In the genomic region with DNA sequence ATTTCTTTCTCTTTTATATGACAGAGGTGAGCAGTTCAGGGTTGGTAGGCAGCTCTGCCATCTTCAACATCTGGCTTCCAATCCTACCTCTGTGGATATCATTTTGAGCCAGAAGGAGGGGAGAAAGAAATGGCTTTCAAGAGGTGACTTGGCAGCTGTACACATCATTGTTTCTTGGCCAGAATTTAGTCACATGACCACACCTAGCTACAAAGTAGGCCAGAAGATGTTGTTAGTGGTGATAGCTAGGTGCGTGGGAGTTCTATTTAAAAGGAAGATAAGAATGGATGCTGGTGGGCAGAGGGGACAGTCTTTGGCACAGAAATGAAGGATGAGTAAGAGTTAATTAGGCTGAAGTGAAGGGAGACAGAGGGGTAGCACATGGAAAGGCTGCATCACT, we compare ENCODE assay signal across 22 cellular contexts. TPM values are rescaled to one million over a fixed set of nuclear protein-coding genes. Genes with fewer than 3 reads are reported as not detected.
A peak's percentile ranks its signal among the peaks of the same experiment; 100 is the strongest.
DNase-seq lines count a peak whose midpoint lies in the region; ATAC-seq, FAIRE-seq and TF ChIP-seq lines count a peak whose summit lies in the region.
"Had no signal": no experiment of that assay in that cellular context is flagged by ENCODE, and none has a peak within 500 bp of the region (broad histone marks: within the 10 kb centered on the region; RNA-seq: fewer than 3 reads in every experiment).

No MANE protein-coding gene starts in this region.

- H3K36me3 ChIP-seq in HepG2 (replicated peaks in 1 of 2; ENCODE audit: control insufficient read depth in 1 of 2, insufficient read depth in 2 of 2, low read length in 2 of 2) = no peaks in the 10 kb centered on the region
- no peaks in the 10 kb centered on the region for H3K36me3 ChIP-seq in right lobe of liver
- H3K36me3 ChIP-seq in K562 (ENCODE audit: control insufficient read depth, insufficient read depth, low read length) = no peaks in the 10 kb centered on the region
- H3K36me3 ChIP-seq: BLaER1 treated with 17β-estradiol and CSF1 and Interleukin-3, amounts not matched to agents 10 nM and 100 nM had no signal

- H3K4me3 Mint-ChIP-seq in stimulated activated effector memory CD8-positive, alpha-beta T cell treated with anti-CD3 and anti-CD28 coated beads, Interleukin-12 subunit alpha, Interleukin-12 subunit beta, amount 100 ng/mL, for 72 hours = no peak overlapping the region
- H3K4me3 Mint-ChIP-seq: CD8-positive, alpha-beta T cell had no signal

- TF ChIP-seq CTCF in HepG2 (CRISPR knock-in tag; IDR thresholded peaks at IDR 0.05) = no peak
- TF ChIP-seq CTCF in right lobe of liver (IDR thresholded peaks at IDR 0.05) = no peak
- no peak for TF ChIP-seq CTCF in K562 (IDR thresholded peaks at IDR 0.05 in 2 of 3, conservative IDR thresholded peaks at IDR 0.05 in 1 of 3; ENCODE audit: insufficient read depth in 2 of 3, low read depth in 1 of 3, low read length in 3 of 3)

- CTCF ChIA-PET in HepG2 (lab: Yijun Ruan, JAX; ENCODE audit: low intra/inter-chr PET ratio, low total read pairs) (no interaction called here), K562 (lab: Yijun Ruan, JAX; ENCODE audit: low intra/inter-chr PET ratio) (no interaction called here)

- TF ChIP-seq POLR2A in HepG2 (IDR thresholded peaks at IDR 0.05; ENCODE audit: insufficient read depth in 1 of 2, low read depth in 2 of 2, low read length in 2 of 2) (no peak), right lobe of liver (IDR thresholded peaks at IDR 0.05) (no peak), K562 (conservative IDR thresholded peaks at IDR 0.05) (no peak)

- peak overlapping the region; percentile 1 for H3K27ac Mint-ChIP-seq in stimulated activated effector memory CD8-positive, alpha-beta T cell treated with anti-CD3 and anti-CD28 coated beads, Interleukin-12 subunit alpha, Interleukin-12 subunit beta, amount 100 ng/mL, for 72 hours
- H3K27ac Mint-ChIP-seq: CD8-positive, alpha-beta T cell had no signal

- ATAC-seq in HepG2 (no peak), right lobe of liver (no peak), K562 (no peak), GM18519 (IDR thresholded peaks at IDR 0.05; ENCODE audit: low FRiP score, unreplicated experiment) (no peak)
- ATAC-seq in stimulated activated effector memory CD8-positive, alpha-beta T cell treated with anti-CD3 and anti-CD28 coated beads, Interleukin-12 subunit alpha, Interleukin-12 subunit beta, amount 100 ng/mL, for 72 hours = peak; percentile 74
- ATAC-seq: CD8-positive, alpha-beta T cell; SK-N-SH treated with all-trans-retinoic acid at 6 μM for 48 hours had no signal

- no peaks in the 10 kb centered on the region for H3K9me1 ChIP-seq in K562 (ENCODE audit: control insufficient read depth, insufficient read depth, low read length)

- H2AFZ ChIP-seq in HepG2 (ENCODE audit: low read length) (no peak overlapping the region), K562 (ENCODE audit: low read depth, low read length) (no peak overlapping the region)
- H2AFZ ChIP-seq: PC-9 had no signal

- H3K27me3 ChIP-seq in HepG2 (ENCODE audit: control insufficient read depth in 1 of 2, insufficient read depth in 2 of 2, low read length in 2 of 2) (no peaks in the 10 kb centered on the region), right lobe of liver (no peaks in the 10 kb centered on the region), K562 (ENCODE audit: control insufficient read depth in 2 of 2, insufficient read depth in 2 of 2, low read length in 2 of 2) (peaks cover 2 to 10% of the 10 kb centered on the region in 2 experiments; a peak in 2 of 5 replicates)
- H3K27me3 ChIP-seq: BLaER1 treated with 17β-estradiol and CSF1 and Interleukin-3, amounts not matched to agents 10 nM and 100 nM had no signal

- H3K4me2 ChIP-seq in HepG2 (ENCODE audit: low read depth, low read length) (no peak overlapping the region), K562 (ENCODE audit: insufficient read depth, low read length) (no peak overlapping the region)
- H3K4me2 ChIP-seq: KMS-11, PC-9 had no signal

- peaks cover 11% of the 10 kb centered on the region for H3K4me1 Mint-ChIP-seq in stimulated activated effector memory CD8-positive, alpha-beta T cell treated with anti-CD3 and anti-CD28 coated beads, Interleukin-12 subunit alpha, Interleukin-12 subunit beta, amount 100 ng/mL, for 72 hours

- no peak overlapping the region for H3K4me3 ChIP-seq in HepG2 (replicated peaks in 1 of 3; ENCODE audit: insufficient read depth in 1 of 3, low read depth in 2 of 3, low read length in 3 of 3)
- no peak overlapping the region for H3K4me3 ChIP-seq in right lobe of liver
- no peak overlapping the region for H3K4me3 ChIP-seq in K562
- H3K4me3 ChIP-seq: BLaER1 treated with 17β-estradiol and CSF1 and Interleukin-3, amounts not matched to agents 10 nM and 100 nM; PC-9 had no signal

- POLR2A ChIA-PET in HepG2 (lab: Yijun Ruan, JAX) (no interaction called here), K562 (lab: Yijun Ruan, JAX) (no interaction called here)

- FAIRE-seq in HepG2 (lab: Jason Lieb, UNC) (no peak), K562 (lab: Jason Lieb, UNC) (no peak)

- H3K79me2 ChIP-seq in HepG2 (ENCODE audit: insufficient read depth, low read length) (no peaks in the 10 kb centered on the region), K562 (ENCODE audit: control insufficient read depth, insufficient read depth, low read length) (no peaks in the 10 kb centered on the region)

- TF ChIP-seq RAD21 in HepG2 (CRISPR knock-in tag; IDR thresholded peaks at IDR 0.05) (no peak), K562 (CRISPR knock-in tag; conservative IDR thresholded peaks at IDR 0.05 in 1 of 2, IDR thresholded peaks at IDR 0.05 in 1 of 2) (no peak)

- intact Hi-C loops in HepG2 (cut with micrococcal nuclease; ENCODE audit: unreplicated experiment) (no loop called here), right lobe of liver (cut with DNase I) (no loop called here), K562 (cut with micrococcal nuclease) (no loop called here)

- no peaks in the 10 kb centered on the region for H3K9me3 Mint-ChIP-seq in stimulated activated effector memory CD8-positive, alpha-beta T cell treated with anti-CD3 and anti-CD28 coated beads, Interleukin-12 subunit alpha, Interleukin-12 subunit beta, amount 100 ng/mL, for 72 hours
- H3K9me3 Mint-ChIP-seq: CD8-positive, alpha-beta T cell had no signal

- 87% methylated on average over 1 of the region's 1 CpG for WGBS in HepG2 (ENCODE audit: low lambda C conversion rate)
- 100% methylated on average over 1 of the region's 1 CpG for WGBS in right lobe of liver (ENCODE audit: insufficient coverage, low coverage, low lambda C conversion rate, missing lambda C conversion rate)
- WGBS in K562 (ENCODE audit: insufficient coverage, low coverage, missing lambda C conversion rate) = 0% methylated on average over 1 of the region's 1 CpG

- DNase-seq in NCI-H1105 treated with DMSO at 0.1 percent for 48 hours (lab: John Stamatoyannopoulos, UW) (peak; percentile 5), NCI-H1105 (lab: John Stamatoyannopoulos, UW) (no peak), HepG2 (ENCODE audit: low spot score) (no peak), right lobe of liver (no peak), K562 (ENCODE audit: extremely low read depth in 1 of 4, low spot score in 3 of 4) (no peak), middle frontal gyrus (ENCODE audit: extremely low spot score, low spot score) (no peak)
- DNase-seq in stimulated activated effector memory CD8-positive, alpha-beta T cell treated with anti-CD3 and anti-CD28 coated beads, Interleukin-12 subunit alpha, Interleukin-12 subunit beta, amount 100 ng/mL, for 72 hours (ENCODE audit: low spot score in 2 of 2) = no peak
- DNase-seq: 8988T; CD8-positive, alpha-beta T cell; EL; GF-D8; NCI-H1417; NCI-H1694 treated with DMSO at 0.1 percent for 48 hours; NCI-H2081 treated with DMSO at 0.1 percent for 48 hours; NCI-H69; PC-9; SIG-M5 had no signal

- TF ChIP-seq EP300 in HepG2 (IDR thresholded peaks at IDR 0.05; ENCODE audit: low read depth in 2 of 2, low read length in 2 of 2) = no peak
- TF ChIP-seq EP300 in HepG2 (CRISPR knock-in tag; IDR thresholded peaks at IDR 0.05; ENCODE audit: borderline replicate concordance) = no peak
- TF ChIP-seq EP300 in K562 (IDR thresholded peaks at IDR 0.05; ENCODE audit: low read length) = no peak

- H3K27ac ChIP-seq in HepG2 (ENCODE audit: extremely low read length, insufficient read depth, low read length) (no peak overlapping the region), right lobe of liver (no peak overlapping the region), K562 (ENCODE audit: extremely low read depth, low read depth, low read length) (no peak overlapping the region)
- H3K27ac ChIP-seq: KMS-11, PC-9, RWPE1 had no signal

- H3K9me3 ChIP-seq in HepG2 (ENCODE audit: low read length) (no peaks in the 10 kb centered on the region), right lobe of liver (no peaks in the 10 kb centered on the region), K562 (replicated peaks; ENCODE audit: control insufficient read depth, insufficient read depth, low read depth, low read length) (no peaks in the 10 kb centered on the region)

- no peak overlapping the region for H3K9ac ChIP-seq in HepG2 (ENCODE audit: insufficient read depth, low read depth, low read length)
- no peak overlapping the region for H3K9ac ChIP-seq in K562 (ENCODE audit: insufficient read depth in 1 of 2, low read depth in 2 of 2, low read length in 2 of 2)
- H3K9ac ChIP-seq: BLaER1 treated with 17β-estradiol and CSF1 and Interleukin-3, amounts not matched to agents 10 nM and 100 nM; KMS-11 had no signal

- no peaks in the 10 kb centered on the region for H3K36me3 Mint-ChIP-seq in stimulated activated effector memory CD8-positive, alpha-beta T cell treated with anti-CD3 and anti-CD28 coated beads, Interleukin-12 subunit alpha, Interleukin-12 subunit beta, amount 100 ng/mL, for 72 hours
- H3K36me3 Mint-ChIP-seq: CD8-positive, alpha-beta T cell had no signal

- no peaks in the 10 kb centered on the region for H4K20me1 ChIP-seq in HepG2 (ENCODE audit: insufficient read depth, low read length)
- H4K20me1 ChIP-seq in K562 (replicated peaks; ENCODE audit: control insufficient read depth, insufficient read depth, low read length) = no peaks in the 10 kb centered on the region; the same call in 1 of the 2 replicates
- H4K20me1 ChIP-seq: BLaER1 treated with 17β-estradiol and CSF1 and Interleukin-3, amounts not matched to agents 10 nM and 100 nM had no signal

- in situ Hi-C loops in HepG2 (cut with HindIII; ENCODE audit: extremely low pct_ligation_motif_present, low pct_unique_long_range_greater_than_20kb) (no loop called here), K562 (cut with MboI) (no loop called here)

- H3K4me1 ChIP-seq in HepG2 (ENCODE audit: insufficient read depth, low read length) (peaks cover 9% of the 10 kb centered on the region; the same call in 1 of the 2 replicates), right lobe of liver (peaks cover 0 to 13% (median 3%) of the 10 kb centered on the region in 4 donors), K562 (replicated peaks in 1 of 2; ENCODE audit: control insufficient read depth in 2 of 2, insufficient read depth in 2 of 2, low read length in 2 of 2) (no peaks in the 10 kb centered on the region)

- BruUV-seq in HepG2 (replicated peaks; lab: Mats Ljungman, UMichigan) = no TSS peak
- no TSS peak for BruUV-seq in K562 (replicated peaks; lab: Mats Ljungman, UMichigan)

RNA-seq across cellular contexts. Expression of gene MPHOSPH6, which starts 29.2 kb away (rescaled TPM):
- 76.4 and 96.7 TPM in 2 replicates for total RNA-seq in HepG2 (2016; rRNA removed; fragmentation: Illumina TruSeq; extraction: Trizol)
- 20.4 and 20.5 TPM in 2 replicates for total RNA-seq in HepG2 (2016; cell fraction: cytosol; rRNA removed; fragmentation: Illumina TruSeq; extraction: Trizol; ENCODE audit: low read depth)
- total RNA-seq in HepG2 (2016; cell fraction: insoluble cytoplasmic fraction; rRNA removed; fragmentation: Illumina TruSeq; extraction: Trizol) = 74.6 and 97.7 TPM in 2 replicates
- 27.4 and 30.3 TPM in 2 replicates for total RNA-seq in HepG2 (2016; cell fraction: membrane; rRNA removed; fragmentation: Illumina TruSeq; extraction: Trizol)
- 74.3 and 90.0 TPM in 2 replicates for total RNA-seq in HepG2 (2016; cell fraction: nucleus; rRNA removed; fragmentation: Illumina TruSeq; extraction: Trizol)
- polyA plus RNA-seq in HepG2 (2011; rRNA removed) = 16.5 and 28.4 TPM in 2 replicates
- polyA plus RNA-seq in HepG2 (2011; cell fraction: cytosol; rRNA removed) = 8.3 and 14.2 TPM in 2 replicates
- polyA plus RNA-seq in HepG2 (2011; cell fraction: nucleus; rRNA removed) = 15.0 and 24.4 TPM in 2 replicates
- 28.5 and 32.4 TPM in 2 replicates for polyA plus RNA-seq in HepG2 (2012)
- polyA plus RNA-seq in HepG2 (2016; cell fraction: cytosol; fragmentation: Illumina TruSeq; extraction: Trizol; ENCODE audit: low read depth) = 16.9 and 21.1 TPM in 2 replicates
- 137 and 158 TPM in 2 replicates for polyA plus RNA-seq in HepG2 (2016; cell fraction: insoluble cytoplasmic fraction; fragmentation: Illumina TruSeq; extraction: Trizol; ENCODE audit: low read depth)
- polyA plus RNA-seq in HepG2 (2016; cell fraction: membrane; fragmentation: Illumina TruSeq; extraction: Trizol; ENCODE audit: low read depth) = 27.4 and 29.7 TPM in 2 replicates
- 113 and 119 TPM in 2 replicates for polyA plus RNA-seq in HepG2 (2016; cell fraction: nucleus; fragmentation: Illumina TruSeq; extraction: Trizol; ENCODE audit: insufficient read depth, low read depth)
- polyA minus RNA-seq in HepG2 (2011; rRNA and poly(A)+ RNA removed; ENCODE audit: low replicate concordance) = 2.7 and 3.5 TPM in 2 replicates
- polyA minus RNA-seq in HepG2 (2011; cell fraction: cytosol; rRNA and poly(A)+ RNA removed) = 8.9 and 10.0 TPM in 2 replicates
- polyA minus RNA-seq in HepG2 (2011; cell fraction: nucleus; rRNA and poly(A)+ RNA removed) = 62.7 and 63.1 TPM in 2 replicates
- total RNA-seq in right lobe of liver = 10 to 100 TPM in 3 of 6 experiments, 1 to 10 TPM in 3; 5.0 to 22.1 (median 9.4) TPM
- total RNA-seq in K562 (2011; cell fraction: chromatin; rRNA removed; ENCODE audit: low replicate concordance) = 26.8 and 64.4 TPM in 2 replicates
- 9.5 and 10.9 TPM in 2 replicates for total RNA-seq in K562 (2011; cell fraction: nucleolus; rRNA removed)
- 33.8 and 54.4 TPM in 2 replicates for total RNA-seq in K562 (2011; cell fraction: nucleoplasm; rRNA removed)
- total RNA-seq in K562 (2014; rRNA removed) = 48.0 and 55.9 TPM in 2 replicates
- 81.3 and 93.6 TPM in 2 replicates for total RNA-seq in K562 (2014; rRNA removed; fragmentation: Illumina TruSeq; extraction: Trizol)
- total RNA-seq in K562 (2015; rRNA removed; fragmentation: Illumina TruSeq; extraction: Trizol) = 70.0 and 76.7 TPM in 2 replicates
- total RNA-seq in K562 (2021) = 34.1 and 37.0 TPM in 2 replicates
- polyA plus RNA-seq in K562 (2011; rRNA removed) = 26.9 and 39.3 TPM in 2 replicates
- polyA plus RNA-seq in K562 (2011; cell fraction: cytosol; rRNA removed) = 5.2 and 20.5 TPM in 2 replicates
- 13.5 and 23.0 TPM in 2 replicates for polyA plus RNA-seq in K562 (2011; cell fraction: nucleus; rRNA removed)
- 27.6 and 49.8 TPM in 2 replicates for polyA plus RNA-seq in K562 (2012)
- polyA plus RNA-seq in K562 (2014; fragmentation: Illumina TruSeq; extraction: Trizol) = 66.1 and 85.1 TPM in 2 replicates
- 100 to 1,000 TPM; 148 to 153 TPM for polyA plus RNA-seq in K562 (2014; fragmentation: Nextera tagmentation; extraction: Ambion mirVana)
- 65.0 and 71.4 TPM in 2 replicates for polyA plus RNA-seq in K562 (2014; rRNA removed)
- polyA minus RNA-seq in K562 (2011; rRNA and poly(A)+ RNA removed) = 27.7 and 32.2 TPM in 2 replicates
- polyA minus RNA-seq in K562 (2011; cell fraction: cytosol; rRNA and poly(A)+ RNA removed) = 9.1 and 11.1 TPM in 2 replicates
- polyA minus RNA-seq in K562 (2011; cell fraction: nucleus; rRNA and poly(A)+ RNA removed) = 17.2 and 31.8 TPM in 2 replicates
